17 cellular contexts compared by ENCODE assay signal in the genomic region with DNA sequence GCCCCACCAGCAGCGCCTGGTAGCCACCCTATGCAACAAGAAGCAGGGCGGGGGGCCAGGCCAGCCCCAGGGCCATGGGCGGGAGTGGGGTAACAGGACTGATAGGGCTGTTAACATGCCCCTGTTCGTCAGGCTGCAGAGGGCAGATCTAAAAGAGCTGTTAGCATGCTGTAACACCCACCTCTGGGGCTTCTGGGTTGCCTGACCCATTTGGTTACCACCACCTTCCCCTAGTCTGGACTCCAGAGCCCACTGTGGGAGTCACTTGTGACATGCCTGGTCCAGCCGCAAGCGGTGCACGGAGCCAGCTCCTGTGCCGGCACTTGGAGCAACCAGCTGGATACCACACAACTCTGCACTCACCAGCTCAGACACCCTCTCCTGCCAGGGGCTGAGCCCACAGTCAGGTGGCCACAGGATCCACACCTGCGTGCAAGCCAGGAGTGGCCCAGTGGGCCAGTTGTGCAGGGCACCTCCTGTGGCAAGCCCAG. TPM values are rescaled to one million over a fixed set of nuclear protein-coding genes. Genes with fewer than 3 reads are reported as not detected.
DNase-seq lines count a peak whose midpoint lies in the region; ATAC-seq, FAIRE-seq and TF ChIP-seq lines count a peak whose summit lies in the region.
"Had no signal": no experiment of that assay in that cellular context is flagged by ENCODE, and none has a peak within 500 bp of the region (broad histone marks: within the 10 kb centered on the region; RNA-seq: fewer than 3 reads in every experiment).

No MANE protein-coding gene starts in this region.

- peaks cover 11% of the 10 kb centered on the region for H3K36me3 ChIP-seq in PC-3 (ENCODE audit: low read depth, low read length)
- peaks cover 0 to 9% (median 0%) of the 10 kb centered on the region in 3 donors for H3K36me3 ChIP-seq in esophagus squamous epithelium
- H3K36me3 ChIP-seq in MM.1S (replicated peaks; ENCODE audit: insufficient read depth, low read length): no peaks in the 10 kb centered on the region

- H3K27me3 ChIP-seq in PC-3 (ENCODE audit: low read length) (no peaks in the 10 kb centered on the region), esophagus squamous epithelium (no peaks in the 10 kb centered on the region), MM.1S (replicated peaks; ENCODE audit: insufficient read depth, low read length) (no peaks in the 10 kb centered on the region)

- no peak overlapping the region for H3K9ac ChIP-seq in PC-3 (ENCODE audit: low read length)
- no peak overlapping the region for H3K9ac ChIP-seq in MM.1S (ENCODE audit: low read length)

- FAIRE-seq in GM12892 (lab: Jason Lieb, UNC): no peak
- FAIRE-seq: A204.1, frontal cortex had no signal

- peaks cover 2% of the 10 kb centered on the region for H3K9me3 Mint-ChIP-seq in activated CD4-positive, alpha-beta T cell treated with anti-CD3 and anti-CD28 coated beads for 36 hours (ENCODE audit: low read depth)
- H3K9me3 Mint-ChIP-seq in stimulated activated effector memory CD8-positive, alpha-beta T cell treated with anti-CD3 and anti-CD28 coated beads, Interleukin-12 subunit alpha, Interleukin-12 subunit beta, amount 100 ng/mL, for 72 hours: no peaks in the 10 kb centered on the region

- CTCF ChIA-PET in activated CD4-positive, alpha-beta T cell treated with anti-CD3 and anti-CD28 coated beads for 36 hours (lab: Charles Lee): interaction anchor here (0.7 to 6.4 kb wide), 5 partner anchors 10 to 270 kb away, joined by 3 to 41 read pairs (median 4); a partner anchor contains a TSS
- CTCF ChIA-PET in PC-3 (lab: Charles Lee): no interaction called here

- H3F3A ChIP-seq in PC-3 (ENCODE audit: low read length, unreplicated experiment): no peaks in the 10 kb centered on the region
- peaks cover 19% of the 10 kb centered on the region for H3F3A ChIP-seq in MM.1S (ENCODE audit: insufficient read depth, low read length)

- H3K4me3 ChIP-seq in PC-3 (ENCODE audit: low read length) (no peak overlapping the region), esophagus squamous epithelium (peak overlapping the region in 3 of 4 donors; percentile 1 to 45 (median 5)), MM.1S (ENCODE audit: low read length) (no peak overlapping the region)

- TF ChIP-seq CTCF in PC-3 (conservative IDR thresholded peaks at IDR 0.05; ENCODE audit: low read depth, low read length) (no peak), esophagus squamous epithelium (IDR thresholded peaks at IDR 0.05) (no peak), MM.1S (IDR thresholded peaks at IDR 0.05; ENCODE audit: low read length) (no peak)

- intact Hi-C loops in activated CD4-positive, alpha-beta T cell treated with anti-CD3 and anti-CD28 coated beads for 36 hours (cut with DNase I, micrococcal nuclease): loop anchor here (2.0 to 10.0 kb wide), 4 partner anchors 113 to 1003 kb away; a partner anchor contains a TSS
- intact Hi-C loops in PC-3 (cut with micrococcal nuclease) (loop anchor here (5.0 kb wide), 1 partner anchor 459 kb away; no protein-coding TSS in a partner anchor), esophagus squamous epithelium (cut with DNase I) (no loop called here)

- 79 to 89% methylated on average over 4 of the region's 9 CpGs for WGBS in esophagus squamous epithelium, 2 donors

- H3K9me2 ChIP-seq in PC-3 (replicated peaks; ENCODE audit: low read length) (no peaks in the 10 kb centered on the region), MM.1S (replicated peaks; ENCODE audit: insufficient read depth, low read length) (no peaks in the 10 kb centered on the region)

- peak overlapping the region; percentile 93 for H3K4me3 Mint-ChIP-seq in activated CD4-positive, alpha-beta T cell treated with anti-CD3 and anti-CD28 coated beads for 36 hours
- H3K4me3 Mint-ChIP-seq in stimulated activated effector memory CD8-positive, alpha-beta T cell treated with anti-CD3 and anti-CD28 coated beads, Interleukin-12 subunit alpha, Interleukin-12 subunit beta, amount 100 ng/mL, for 72 hours: peak overlapping the region; percentile 89

- H3K27me3 Mint-ChIP-seq in activated CD4-positive, alpha-beta T cell treated with anti-CD3 and anti-CD28 coated beads for 36 hours: no peaks in the 10 kb centered on the region

- ATAC-seq in activated CD4-positive, alpha-beta T cell treated with anti-CD3 and anti-CD28 coated beads for 36 hours: no peak
- no peak for ATAC-seq in PC-3
- no peak for ATAC-seq in stimulated activated effector memory CD8-positive, alpha-beta T cell treated with anti-CD3 and anti-CD28 coated beads, Interleukin-12 subunit alpha, Interleukin-12 subunit beta, amount 100 ng/mL, for 72 hours
- ATAC-seq: left lobe of liver had no signal

- no peak for DNase-seq in activated CD4-positive, alpha-beta T cell treated with anti-CD3 and anti-CD28 coated beads for 36 hours
- DNase-seq in activated CD4-positive, alpha-beta T cell treated with anti-CD3 and anti-CD28 coated beads for 1 hour: no peak
- no peak for DNase-seq in PC-3
- no peak for DNase-seq in esophagus squamous epithelium (lab: John Stamatoyannopoulos, UW)
- DNase-seq in stimulated activated effector memory CD8-positive, alpha-beta T cell treated with anti-CD3 and anti-CD28 coated beads, Interleukin-12 subunit alpha, Interleukin-12 subunit beta, amount 100 ng/mL, for 72 hours (ENCODE audit: low spot score in 2 of 2): no peak
- no peak for DNase-seq in MM.1S
- DNase-seq in glomerular visceral epithelial cell (ENCODE audit: extremely low spot score): no peak
- no peak for DNase-seq in GM12892 (ENCODE audit: insufficient read length)
- DNase-seq: activated CD4-positive, alpha-beta T cell treated with anti-CD3 and anti-CD28 coated beads for 48 hours; dermis blood vessel endothelial cell; DND-41; NCI-H1417; occipital lobe; stimulated activated naive CD4-positive, alpha-beta T cell had no signal

- peaks cover 68% of the 10 kb centered on the region for H3K79me2 ChIP-seq in PC-3 (ENCODE audit: low read length)
- H3K79me2 ChIP-seq in MM.1S (ENCODE audit: low read length): peaks cover 37% of the 10 kb centered on the region

- H4K20me1 ChIP-seq in PC-3 (ENCODE audit: low read length): no peaks in the 10 kb centered on the region
- no peaks in the 10 kb centered on the region for H4K20me1 ChIP-seq in MM.1S (ENCODE audit: insufficient read depth, low read length)

- H2AFZ ChIP-seq in PC-3 (ENCODE audit: low read length): no peak overlapping the region
- H2AFZ ChIP-seq in MM.1S (ENCODE audit: low read length): no peak overlapping the region

- H3K9me3 ChIP-seq in PC-3 (ENCODE audit: low read length) (peaks cover 6% of the 10 kb centered on the region), esophagus squamous epithelium (no peaks in the 10 kb centered on the region), MM.1S (replicated peaks; ENCODE audit: insufficient read depth, low read length) (no peaks in the 10 kb centered on the region)

- no TSS peak for BruUV-seq in PC-3 (replicated peaks; lab: Mats Ljungman, UMichigan)

- peaks cover 49% of the 10 kb centered on the region for H3K36me3 Mint-ChIP-seq in activated CD4-positive, alpha-beta T cell treated with anti-CD3 and anti-CD28 coated beads for 36 hours (ENCODE audit: low read depth)
- peaks cover 23% of the 10 kb centered on the region for H3K36me3 Mint-ChIP-seq in stimulated activated effector memory CD8-positive, alpha-beta T cell treated with anti-CD3 and anti-CD28 coated beads, Interleukin-12 subunit alpha, Interleukin-12 subunit beta, amount 100 ng/mL, for 72 hours

- H3K27ac ChIP-seq in PC-3 (ENCODE audit: low read length): no peak overlapping the region
- H3K27ac ChIP-seq in esophagus squamous epithelium: peak overlapping the region; percentile 65 to 99 (median 96)
- no peak overlapping the region for H3K27ac ChIP-seq in MM.1S (ENCODE audit: low read length)

- H3K4me1 ChIP-seq in PC-3 (ENCODE audit: insufficient read depth, low read length) (peaks cover 19% of the 10 kb centered on the region), esophagus squamous epithelium (peaks cover 14 to 52% (median 24%) of the 10 kb centered on the region in 3 donors), MM.1S (ENCODE audit: low read length) (peaks cover 13% of the 10 kb centered on the region)

- peak overlapping the region; percentile 95 for H3K27ac Mint-ChIP-seq in activated CD4-positive, alpha-beta T cell treated with anti-CD3 and anti-CD28 coated beads for 36 hours
- H3K27ac Mint-ChIP-seq in stimulated activated effector memory CD8-positive, alpha-beta T cell treated with anti-CD3 and anti-CD28 coated beads, Interleukin-12 subunit alpha, Interleukin-12 subunit beta, amount 100 ng/mL, for 72 hours: peak overlapping the region; percentile 95

- TF ChIP-seq POLR2A in esophagus squamous epithelium (IDR thresholded peaks at IDR 0.05): no peak
- no peak for TF ChIP-seq POLR2A in GM12892 (IDR thresholded peaks at IDR 0.05; ENCODE audit: low read depth, low read length)

- peaks cover 39% of the 10 kb centered on the region for H3K4me1 Mint-ChIP-seq in activated CD4-positive, alpha-beta T cell treated with anti-CD3 and anti-CD28 coated beads for 36 hours
- H3K4me1 Mint-ChIP-seq in stimulated activated effector memory CD8-positive, alpha-beta T cell treated with anti-CD3 and anti-CD28 coated beads, Interleukin-12 subunit alpha, Interleukin-12 subunit beta, amount 100 ng/mL, for 72 hours: peaks cover 26% of the 10 kb centered on the region

- POLR2A ChIA-PET in activated CD4-positive, alpha-beta T cell treated with anti-CD3 and anti-CD28 coated beads for 36 hours (lab: Charles Lee): interaction anchor here (1.1 to 3.1 kb wide), 2 partner anchors 16 to 502 kb away, joined by 3 to 17 read pairs; a partner anchor contains a TSS
- POLR2A ChIA-PET in PC-3 (lab: Charles Lee; ENCODE audit: unreplicated experiment): no interaction called here

- peak overlapping the region; percentile 89; the same call in 1 of the 2 replicates for H3K4me2 ChIP-seq in PC-3 (ENCODE audit: low read length)
- H3K4me2 ChIP-seq in MM.1S (ENCODE audit: low read depth, low read length): no peak overlapping the region

RNA-seq across cellular contexts. Expression of a gene that starts 2.1 kb away (rescaled TPM):
- total RNA-seq in activated CD4-positive, alpha-beta T cell treated with anti-CD3 and anti-CD28 coated beads for 36 hours: 10 to 100 TPM; 39.5 to 47.9 TPM
- total RNA-seq in PC-3 (2014; rRNA removed) (8.1 and 10.8 TPM in 2 replicates), esophagus squamous epithelium (10 to 100 TPM; 17.9 to 51.4 (median 35.4) TPM)
- 48.8 TPM for polyA plus RNA-seq in GM12892 (2012; ENCODE audit: missing spikeins)

RNA-seq across cellular contexts. Expression of a gene that starts 2.3 kb away (rescaled TPM):
- 10 to 100 TPM; 18.3 TPM for total RNA-seq in activated CD4-positive, alpha-beta T cell treated with anti-CD3 and anti-CD28 coated beads for 36 hours
- total RNA-seq in PC-3 (2014; rRNA removed) (7.4 and 11.1 TPM in 2 replicates), esophagus squamous epithelium (10 to 100 TPM in 2 of 4 donors, 1 to 10 TPM in 2; 8.3 to 18.1 (median 13.0) TPM)
- polyA plus RNA-seq in GM12892 (2012; ENCODE audit: missing spikeins): 15.8 TPM

Comparison
In these comparisons a context has a peak if more than half of its experiments do, and no peak if none do; other contexts are left out.
1. H3K27ac ChIP-seq: peak in esophagus squamous epithelium (4 of 4); none in PC-3 (single experiment) and MM.1S (single experiment).
2. H3K4me3 ChIP-seq: peak in esophagus squamous epithelium (3 of 4); none in PC-3 (single experiment) and MM.1S (single experiment).